ENCODE assay signal across 18 cellular contexts in the genomic region with DNA sequence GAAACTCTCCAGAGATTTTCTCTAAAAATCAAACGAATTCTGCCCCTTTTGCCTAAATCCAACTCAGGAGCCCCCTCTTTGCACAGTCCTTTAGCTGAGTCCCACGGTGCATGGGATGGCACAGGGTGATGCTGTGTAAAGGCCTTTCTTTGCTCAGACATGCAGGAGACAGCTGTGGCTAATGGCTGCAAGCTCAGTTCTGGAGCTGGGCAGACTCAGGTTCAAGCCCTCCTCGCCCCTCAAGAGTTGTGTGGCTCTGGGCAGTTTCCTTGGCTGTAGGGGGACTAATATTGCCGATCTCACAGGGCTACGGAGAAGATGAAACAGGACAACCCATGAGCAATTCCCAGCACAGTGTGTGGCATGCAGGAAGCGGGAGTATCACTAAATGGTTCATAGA. TPM values are rescaled to one million over a fixed set of nuclear protein-coding genes. Genes with fewer than 3 reads are reported as not detected.
"Had no signal": no experiment of that assay in that cellular context is flagged by ENCODE, and none has a peak within 500 bp of the region (broad histone marks: within the 10 kb centered on the region; RNA-seq: fewer than 3 reads in every experiment).

No MANE protein-coding gene starts in this region.

- H3K27me3 Mint-ChIP-seq: activated CD4-positive, alpha-beta memory T cell treated with anti-CD3 and anti-CD28 coated beads, Interleukin-2, amount 10 ng/mL, durations not matched to agents 7 days and 5 days; activated naive CD8-positive, alpha-beta T cell treated with anti-CD3 and anti-CD28 coated beads, Interleukin-2, amount 10 ng/mL, durations not matched to agents 7 days and 5 days; brain; effector memory CD8-positive, alpha-beta T cell; type B pancreatic cell had no signal

- H3K27ac ChIP-seq: epithelial cell of prostate, parathyroid adenoma, suprapubic skin had no signal

- H3K27ac Mint-ChIP-seq: activated CD4-positive, alpha-beta memory T cell treated with anti-CD3 and anti-CD28 coated beads, Interleukin-2, amount 10 ng/mL, durations not matched to agents 7 days and 5 days; activated naive CD8-positive, alpha-beta T cell treated with anti-CD3 and anti-CD28 coated beads, Interleukin-2, amount 10 ng/mL, durations not matched to agents 7 days and 5 days; effector memory CD8-positive, alpha-beta T cell; T-helper 1 cell treated with Interleukin-12 subunit alpha and Interleukin-12 subunit beta and Interleukin-4 antibody, amounts not matched to agents 30 μg/mL and 1 μg/mL, for 36 hours; type B pancreatic cell had no signal

- ATAC-seq: effector memory CD8-positive, alpha-beta T cell; stimulated activated naive CD8-positive, alpha-beta T cell treated with anti-CD3 and anti-CD28 coated beads, Interleukin-15, Interleukin-2, amounts not matched to agents 100 U/mL and 50 U/mL, for 24 hours had no signal

- H3K27me3 ChIP-seq: suprapubic skin had no signal

- H3K4me3 Mint-ChIP-seq: activated CD4-positive, alpha-beta memory T cell treated with anti-CD3 and anti-CD28 coated beads, Interleukin-2, amount 10 ng/mL, durations not matched to agents 7 days and 5 days; activated naive CD8-positive, alpha-beta T cell treated with anti-CD3 and anti-CD28 coated beads, Interleukin-2, amount 10 ng/mL, durations not matched to agents 7 days and 5 days; brain; effector memory CD8-positive, alpha-beta T cell; neural crest cell; T-helper 1 cell treated with Interleukin-12 subunit alpha and Interleukin-12 subunit beta and Interleukin-4 antibody, amounts not matched to agents 30 μg/mL and 1 μg/mL, for 36 hours; type B pancreatic cell had no signal

- H3K9me3 ChIP-seq: suprapubic skin had no signal

- H3K4me3 ChIP-seq: suprapubic skin had no signal

- H3K4me1 ChIP-seq: parathyroid adenoma, suprapubic skin had no signal

- H3K9me3 Mint-ChIP-seq: activated CD4-positive, alpha-beta memory T cell treated with anti-CD3 and anti-CD28 coated beads, Interleukin-2, amount 10 ng/mL, durations not matched to agents 7 days and 5 days; activated naive CD8-positive, alpha-beta T cell treated with anti-CD3 and anti-CD28 coated beads, Interleukin-2, amount 10 ng/mL, durations not matched to agents 7 days and 5 days; effector memory CD8-positive, alpha-beta T cell; neural crest cell; T-helper 1 cell treated with Interleukin-12 subunit alpha and Interleukin-12 subunit beta and Interleukin-4 antibody, amounts not matched to agents 30 μg/mL and 1 μg/mL, for 36 hours; type B pancreatic cell had no signal

- DNase-seq: activated CD4-positive, alpha-beta memory T cell treated with anti-CD3 and anti-CD28 coated beads, Interleukin-2, amount 10 ng/mL, durations not matched to agents 7 days and 5 days; activated CD4-positive, alpha-beta T cell treated with anti-CD3 and anti-CD28 coated beads for 4 hours; activated naive CD8-positive, alpha-beta T cell treated with anti-CD3 and anti-CD28 coated beads, Interleukin-2, amount 10 ng/mL, durations not matched to agents 7 days and 5 days; effector memory CD8-positive, alpha-beta T cell; foreskin melanocyte; retina; stimulated activated CD4-positive, alpha-beta T cell treated with anti-CD3 and anti-CD28 coated beads, Interleukin-2, amount 100 ng/mL, for 48 hours; stimulated activated naive CD8-positive, alpha-beta T cell treated with anti-CD3 and anti-CD28 coated beads, Interleukin-15, Interleukin-2, amounts not matched to agents 100 U/mL and 50 U/mL, for 24 hours had no signal

- H3K4me1 Mint-ChIP-seq: activated naive CD8-positive, alpha-beta T cell treated with anti-CD3 and anti-CD28 coated beads, Interleukin-2, amount 10 ng/mL, durations not matched to agents 7 days and 5 days; brain had no signal

RNA-seq across cellular contexts. Expression of a gene that starts 42.6 kb away (rescaled TPM):
- total RNA-seq: activated CD4-positive, alpha-beta memory T cell treated with anti-CD3 and anti-CD28 coated beads, Interleukin-2, amount 10 ng/mL, durations not matched to agents 7 days and 5 days; activated naive CD8-positive, alpha-beta T cell treated with anti-CD3 and anti-CD28 coated beads, Interleukin-2, amount 10 ng/mL, durations not matched to agents 7 days and 5 days; fibroblast of lung; kidney epithelial cell; lower leg skin had no signal
- polyA plus RNA-seq: fibroblast of lung had no signal
